9 cellular contexts compared by ENCODE assay signal in genomic region chr1:93661829-93662474, GRCh38. TPM values are rescaled to one million over a fixed set of nuclear protein-coding genes. Genes with fewer than 3 reads are reported as not detected.
A peak's percentile ranks its signal among the peaks of the same experiment; 100 is the strongest.
DNase-seq lines count a peak whose midpoint lies in the region; ATAC-seq and TF ChIP-seq lines count a peak whose summit lies in the region.
"Had no signal": no experiment of that assay in that cellular context is flagged by ENCODE, and none has a peak within 500 bp of the region (broad histone marks: within the 10 kb centered on the region; RNA-seq: fewer than 3 reads in every experiment).

No MANE protein-coding gene starts in this region.

- peaks cover 32% of the 10 kb centered on the region for H3K4me1 Mint-ChIP-seq in endothelial cell (ENCODE audit: unreplicated experiment)

- no peak overlapping the region for H3K27ac Mint-ChIP-seq in endothelial cell (ENCODE audit: unreplicated experiment)

- ATAC-seq in HG02759 (IDR thresholded peaks at IDR 0.05; ENCODE audit: unreplicated experiment) (peak; percentile 48), left lung (peak; percentile 77), GM18519 (IDR thresholded peaks at IDR 0.05; ENCODE audit: low FRiP score, unreplicated experiment) (no peak)

- H3K27ac ChIP-seq in AG04450 (ENCODE audit: low read depth, low read length) (peak overlapping the region; percentile 90), ascending aorta (peak overlapping the region; percentile 30 to 53), left lung (peak overlapping the region; percentile 57 to 59)
- H3K27ac ChIP-seq: spleen had no signal

- peak; percentile 58 for DNase-seq in AG04450 (ENCODE audit: low read depth, low spot score)
- no peak for DNase-seq in ascending aorta (ENCODE audit: low spot score in 2 of 2)
- no peak for DNase-seq in left lung
- no peak for DNase-seq in NCI-H1417 (lab: John Stamatoyannopoulos, UW)
- no peak for DNase-seq in endothelial cell (ENCODE audit: low spot score)
- no peak for DNase-seq in activated naive CD4-positive, alpha-beta T cell treated with anti-CD3 and anti-CD28 coated beads, Interleukin-2, amount 50 U/mL, for 16 hours
- DNase-seq: spleen had no signal

- H3K9me3 ChIP-seq in AG04450 (ENCODE audit: control insufficient read depth, insufficient read depth, low read length) (no peaks in the 10 kb centered on the region), ascending aorta (no peaks in the 10 kb centered on the region), left lung (no peaks in the 10 kb centered on the region)
- H3K9me3 ChIP-seq: spleen had no signal

- no peak for TF ChIP-seq CTCF in AG04450 (IDR thresholded peaks at IDR 0.05; ENCODE audit: low read depth, low read length)
- no peak for TF ChIP-seq CTCF in ascending aorta (IDR thresholded peaks at IDR 0.05)
- TF ChIP-seq CTCF in left lung (IDR thresholded peaks at IDR 0.05), result no peak
- no peak for TF ChIP-seq CTCF in endothelial cell (IDR thresholded peaks at IDR 0.05; ENCODE audit: unreplicated experiment)

- H3K36me3 Mint-ChIP-seq in endothelial cell (ENCODE audit: low read depth, unreplicated experiment), result peaks cover 31% of the 10 kb centered on the region

- intact Hi-C loops in ascending aorta (cut with DNase I) (no loop called here), left lung (cut with DNase I) (no loop called here)

- H3K27me3 ChIP-seq in AG04450 (ENCODE audit: control insufficient read depth, insufficient read depth, low read length) (no peaks in the 10 kb centered on the region), ascending aorta (no peaks in the 10 kb centered on the region), left lung (no peaks in the 10 kb centered on the region)
- H3K27me3 ChIP-seq: spleen had no signal

- POLR2A ChIA-PET in AG04450 (lab: Yijun Ruan, JAX), result interaction anchor here (1.0 kb wide), 1 partner anchor 76 kb away, joined by 5 read pairs; no protein-coding TSS in a partner anchor

- H3K9me3 Mint-ChIP-seq in endothelial cell (ENCODE audit: unreplicated experiment), result no peaks in the 10 kb centered on the region

- H3K27me3 Mint-ChIP-seq in endothelial cell (ENCODE audit: unreplicated experiment), result peaks cover 2% of the 10 kb centered on the region

- CTCF ChIA-PET in AG04450 (lab: Charles Lee), result interaction anchor here (0.5 to 1.5 kb wide), 5 partner anchors 22 to 155 kb away, joined by 4 to 5 read pairs (median 4); no protein-coding TSS in a partner anchor

- H3K36me3 ChIP-seq in ascending aorta (peaks cover 0 to 4% of the 10 kb centered on the region in 2 donors), left lung (no peaks in the 10 kb centered on the region)
- H3K36me3 ChIP-seq: spleen had no signal

- H3K4me1 ChIP-seq in ascending aorta, result peaks cover 7 to 37% of the 10 kb centered on the region in 2 donors
- peaks cover 9 to 27% of the 10 kb centered on the region in 2 donors for H3K4me1 ChIP-seq in left lung

- H3K4me3 ChIP-seq in AG04450 (ENCODE audit: low read depth, low read length), result no peak overlapping the region
- H3K4me3 ChIP-seq in ascending aorta, result peak overlapping the region in 1 of 2 donors; percentile 34
- H3K4me3 ChIP-seq in left lung, result no peak overlapping the region
- H3K4me3 ChIP-seq: spleen had no signal

- no peak overlapping the region for H3K4me3 Mint-ChIP-seq in endothelial cell (ENCODE audit: unreplicated experiment)

RNA-seq across cellular contexts. Expression of gene BCAR3, which starts 19.7 kb away (rescaled TPM):
- 20.6 and 24.9 TPM in 2 replicates for polyA plus RNA-seq in AG04450 (2011; rRNA removed)
- 23.1 and 29.7 TPM in 2 replicates for polyA minus RNA-seq in AG04450 (2011; rRNA and poly(A)+ RNA removed)
- total RNA-seq in ascending aorta (41.0 TPM), left lung (10 to 100 TPM; 18.7 to 26.0 TPM), endothelial cell (ENCODE audit: unreplicated experiment) (19.9 TPM)
